In genomic region chr19:862529-863304, GRCh38 we compare ENCODE assay signal across 8 cellular contexts. TPM values are rescaled to one million over a fixed set of nuclear protein-coding genes. Genes with fewer than 3 reads are reported as not detected.
DNase-seq lines count a peak whose midpoint lies in the region; ATAC-seq lines count a peak whose summit lies in the region.

No MANE protein-coding gene starts in this region.

- no peaks in the 10 kb centered on the region for H3K9me3 Mint-ChIP-seq in activated naive CD8-positive, alpha-beta T cell treated with anti-CD3 and anti-CD28 coated beads, Interleukin-2, amount 50 U/mL, for 24 hours
- no peaks in the 10 kb centered on the region for H3K9me3 Mint-ChIP-seq in immature natural killer cell

- peaks cover 14% of the 10 kb centered on the region for H3K27me3 Mint-ChIP-seq in activated naive CD8-positive, alpha-beta T cell treated with anti-CD3 and anti-CD28 coated beads, Interleukin-2, amount 50 U/mL, for 24 hours
- peaks cover 5 to 19% (median 7%) of the 10 kb centered on the region in 3 donors for H3K27me3 Mint-ChIP-seq in immature natural killer cell (ENCODE audit: low read depth in 3 of 3)

- peak; percentile 84 for DNase-seq in GM19238 (ENCODE audit: insufficient read length, low spot score)
- peak; percentile 64 to 83 (median 68) for DNase-seq in T-helper 2 cell
- DNase-seq in activated naive CD8-positive, alpha-beta T cell treated with anti-CD3 and anti-CD28 coated beads, Interleukin-2, amount 50 U/mL, for 24 hours, result peak; percentile 79
- DNase-seq in immature natural killer cell, result peak; percentile 74 to 83 (median 79)
- peak; percentile 63 for DNase-seq in stimulated activated CD8-positive, alpha-beta memory T cell treated with anti-CD3 and anti-CD28 coated beads, Interleukin-15, amount 100 ng/mL, for 1 hour (ENCODE audit: low read depth)
- no peak for DNase-seq in Kasumi-1 (lab: John Stamatoyannopoulos, UW)
- no peak for DNase-seq in RKO (ENCODE audit: low spot score)

- peak; percentile 26 for ATAC-seq in activated naive CD8-positive, alpha-beta T cell treated with anti-CD3 and anti-CD28 coated beads, Interleukin-2, amount 50 U/mL, for 24 hours
- ATAC-seq in GM18870 (IDR thresholded peaks at IDR 0.05; ENCODE audit: unreplicated experiment), result no peak

- H3K4me3 Mint-ChIP-seq in activated naive CD8-positive, alpha-beta T cell treated with anti-CD3 and anti-CD28 coated beads, Interleukin-2, amount 50 U/mL, for 24 hours, result peak overlapping the region; percentile 48
- H3K4me3 Mint-ChIP-seq in immature natural killer cell, result peak overlapping the region; percentile 80 to 89 (median 82)

- no peak overlapping the region for H3K27ac Mint-ChIP-seq in activated naive CD8-positive, alpha-beta T cell treated with anti-CD3 and anti-CD28 coated beads, Interleukin-2, amount 50 U/mL, for 24 hours
- H3K27ac Mint-ChIP-seq in immature natural killer cell, result peak overlapping the region in 5 of 6 donors; percentile 12 to 79 (median 63)

- H3K36me3 Mint-ChIP-seq in activated naive CD8-positive, alpha-beta T cell treated with anti-CD3 and anti-CD28 coated beads, Interleukin-2, amount 50 U/mL, for 24 hours (ENCODE audit: low read depth), result peaks cover 4% of the 10 kb centered on the region
- peaks cover 4% of the 10 kb centered on the region in 3 donors for H3K36me3 Mint-ChIP-seq in immature natural killer cell

- peaks cover 12% of the 10 kb centered on the region for H3K4me1 Mint-ChIP-seq in activated naive CD8-positive, alpha-beta T cell treated with anti-CD3 and anti-CD28 coated beads, Interleukin-2, amount 50 U/mL, for 24 hours
- peaks cover 19% of the 10 kb centered on the region in 2 donors for H3K4me1 Mint-ChIP-seq in immature natural killer cell

RNA-seq across cellular contexts. Expression of gene CFD, which starts 3.3 kb away (rescaled TPM):
- 1 to 10 TPM; 1.5 to 4.1 (median 3.6) TPM for polyA plus RNA-seq in immature natural killer cell

RNA-seq across cellular contexts. Expression of gene ELANE, which starts 10.6 kb away (rescaled TPM):
- not detected for polyA plus RNA-seq in immature natural killer cell

RNA-seq across cellular contexts. Expression of gene PRTN3, which starts 21.9 kb away (rescaled TPM):
- polyA plus RNA-seq in immature natural killer cell, result not detected

RNA-seq across cellular contexts. Expression of gene MED16, which starts 30.3 kb away (rescaled TPM):
- 100 to 1,000 TPM in 1 of 3 donors, 10 to 100 TPM in 2; 44.2 to 112 (median 48.0) TPM for polyA plus RNA-seq in immature natural killer cell

RNA-seq across cellular contexts. Expression of gene RNU6-9, which starts 30.6 kb away (rescaled TPM):
- not detected for polyA plus RNA-seq in immature natural killer cell

Comparison
In these comparisons a context has a peak if more than half of its experiments do, and no peak if none do; other contexts are left out.
1. DNase-seq: peak in GM19238 (single experiment), T-helper 2 cell (5 of 5), activated naive CD8-positive, alpha-beta T cell treated with anti-CD3 and anti-CD28 coated beads, Interleukin-2, amount 50 U/mL, for 24 hours (single experiment), immature natural killer cell (3 of 3) and stimulated activated CD8-positive, alpha-beta memory T cell treated with anti-CD3 and anti-CD28 coated beads, Interleukin-15, amount 100 ng/mL, for 1 hour (single experiment); none in Kasumi-1 (0 of 2) and RKO (single experiment).